8 cellular contexts compared by ENCODE assay signal in the genomic region with DNA sequence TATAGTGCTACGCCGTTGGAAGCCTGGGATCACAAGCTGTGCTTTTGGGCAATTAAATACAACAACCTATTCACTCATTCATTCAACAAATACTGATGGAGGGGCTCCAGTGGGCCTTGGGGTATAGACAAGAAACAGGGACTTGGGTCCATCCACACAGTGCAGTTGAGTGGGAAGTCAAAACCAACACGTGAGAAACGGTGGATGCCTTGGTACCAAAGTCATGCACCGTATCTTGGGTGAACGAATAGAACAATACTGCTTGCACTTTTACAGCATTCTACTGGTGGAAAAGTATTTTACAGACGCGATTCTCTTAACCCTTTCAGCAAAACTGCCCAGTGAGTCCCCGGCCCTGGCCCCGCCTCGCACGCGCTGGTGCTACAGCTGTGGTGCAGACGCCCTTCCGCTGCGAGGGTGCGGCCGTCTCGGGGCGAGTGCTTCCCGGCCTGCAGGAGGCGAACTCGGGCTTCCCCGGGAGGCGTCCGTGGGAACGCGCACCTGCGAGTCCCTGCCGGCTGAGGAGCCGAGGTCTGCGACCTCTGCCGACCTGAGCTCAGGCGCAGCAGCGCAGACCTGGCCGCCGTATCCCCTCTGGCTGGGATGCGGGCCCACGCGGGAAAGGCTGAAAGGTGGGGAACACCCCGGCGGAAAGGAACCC. TPM values are rescaled to one million over a fixed set of nuclear protein-coding genes. Genes with fewer than 3 reads are reported as not detected.
DNase-seq lines count a peak whose midpoint lies in the region; ATAC-seq and TF ChIP-seq lines count a peak whose summit lies in the region.

No MANE protein-coding gene starts in this region.

- WGBS in adrenal gland, 4 donors: 5 to 31% (median 8%) methylated on average over 8 to 42 of the region's 42 CpGs
- WGBS in hepatocyte (ENCODE audit: low lambda C conversion rate, missing lambda C conversion rate): 8% methylated on average over 41 of the region's 42 CpGs

- intact Hi-C loops in adrenal gland (cut with DNase I) (no loop called here), sciatic nerve (cut with DNase I) (no loop called here)

- H3K27ac ChIP-seq in adrenal gland (peak overlapping the region in 2 of 5 donors; percentile 69 to 73), hepatocyte (peak overlapping the region; percentile 93)

- ATAC-seq in GM21619 (IDR thresholded peaks at IDR 0.05; ENCODE audit: unreplicated experiment) (peak; percentile 63), sciatic nerve (peak; percentile 89)

- H3K9me3 Mint-ChIP-seq in IgD-negative memory B cell: peaks cover 0 to 3% (median 0%) of the 10 kb centered on the region in 3 donors

- H3K36me3 ChIP-seq in adrenal gland (replicated peaks in 1 of 2) (no peaks in the 10 kb centered on the region), hepatocyte (replicated peaks; ENCODE audit: insufficient read depth, low read depth) (no peaks in the 10 kb centered on the region)

- peak overlapping the region; percentile 93 for H2AFZ ChIP-seq in hepatocyte

- H4K20me1 ChIP-seq in hepatocyte (ENCODE audit: insufficient read depth, poor library complexity, severe bottlenecking): no peaks in the 10 kb centered on the region

- peak overlapping the region; percentile 78 to 91 (median 86) for H3K4me3 Mint-ChIP-seq in IgD-negative memory B cell

- peak overlapping the region; percentile 94 for H3K4me2 ChIP-seq in hepatocyte

- peaks cover 0 to 4% of the 10 kb centered on the region in 2 donors for H3K4me1 ChIP-seq in adrenal gland (replicated peaks in 1 of 2)
- peaks cover 9% of the 10 kb centered on the region for H3K4me1 ChIP-seq in hepatocyte (ENCODE audit: insufficient read depth)

- H3K79me2 ChIP-seq in hepatocyte: peaks cover 29% of the 10 kb centered on the region

- H3K27me3 ChIP-seq in adrenal gland (peaks cover 2% of the 10 kb centered on the region), hepatocyte (no peaks in the 10 kb centered on the region)

- TF ChIP-seq CTCF in adrenal gland (IDR thresholded peaks at IDR 0.05) (peak in 5 of 6 experiments; percentile 36 to 60 (median 53)), hepatocyte (IDR thresholded peaks at IDR 0.05; ENCODE audit: poor library complexity) (peak; percentile 74)

- TF ChIP-seq POLR2A in adrenal gland (IDR thresholded peaks at IDR 0.05): no peak

- DNase-seq in Daoy (ENCODE audit: low read depth) (peak; percentile 78), T follicular helper cell (ENCODE audit: low read depth) (peak; percentile 42), adrenal gland (peak; percentile 51 to 68 (median 62)), hepatocyte (ENCODE audit: low spot score) (peak; percentile 90), sciatic nerve (ENCODE audit: low spot score) (peak; percentile 88), RKO (ENCODE audit: low spot score) (no peak)

- H3K9me3 ChIP-seq in adrenal gland (replicated peaks in 1 of 3) (no peaks in the 10 kb centered on the region), hepatocyte (ENCODE audit: low read depth) (no peaks in the 10 kb centered on the region)

- peaks cover 10 to 11% (median 10%) of the 10 kb centered on the region in 3 donors for H3K4me1 Mint-ChIP-seq in IgD-negative memory B cell

- H3K9me2 ChIP-seq in hepatocyte (replicated peaks; ENCODE audit: insufficient read depth): no peaks in the 10 kb centered on the region

- no peaks in the 10 kb centered on the region for H3K36me3 Mint-ChIP-seq in IgD-negative memory B cell

- H3K27me3 Mint-ChIP-seq in IgD-negative memory B cell: peaks cover 34% of the 10 kb centered on the region

- H3K27ac Mint-ChIP-seq in IgD-negative memory B cell: peak overlapping the region in 2 of 3 donors; percentile 54 to 59

- H3K4me3 ChIP-seq in adrenal gland (peak overlapping the region; percentile 33 to 67 (median 48)), hepatocyte (peak overlapping the region; percentile 92)

RNA-seq across cellular contexts. Expression of a gene that starts 8.3 kb away (rescaled TPM):
- total RNA-seq in Daoy (2014; rRNA removed; shearing (Covaris generic)): 4.1 and 4.2 TPM in 2 replicates
- polyA plus RNA-seq in IgD-negative memory B cell (0.29 TPM), adrenal gland (1 to 10 TPM; 1.2 to 3.8 (median 2.0) TPM), hepatocyte (13.9 and 19.8 TPM in 2 replicates)
- total RNA-seq in adrenal gland (1 to 10 TPM in 7 of 8 donors, under 1 TPM in 1; 0.88 to 6.7 (median 3.3) TPM), hepatocyte (22.7 and 25.3 TPM in 2 replicates), sciatic nerve (25.9 TPM)
